ENCODE assay signal across 24 cellular contexts in the genomic region with DNA sequence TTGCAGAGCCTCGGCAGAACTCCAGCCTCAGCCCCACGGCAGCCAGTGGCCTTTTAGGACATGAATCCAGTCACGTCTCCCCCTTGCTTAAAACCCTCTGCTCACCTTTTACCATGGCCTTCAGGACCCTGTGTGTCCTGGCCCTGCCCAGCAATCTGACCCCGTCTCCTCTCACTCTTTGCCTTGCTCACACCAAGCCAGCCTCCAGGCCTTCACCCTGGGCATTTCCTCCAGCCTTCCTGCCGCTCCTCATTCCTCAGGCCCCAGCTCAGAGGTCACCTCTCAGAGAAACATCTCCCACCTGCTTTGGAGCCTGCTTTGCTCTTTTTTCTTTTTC.
DNase-seq lines count a peak whose midpoint lies in the region; ATAC-seq and TF ChIP-seq lines count a peak whose summit lies in the region.
"Had no signal": no experiment of that assay in that cellular context is flagged by ENCODE, and none has a peak within 500 bp of the region (broad histone marks: within the 10 kb centered on the region; RNA-seq: fewer than 3 reads in every experiment).

No MANE protein-coding gene starts in this region.

- DNase-seq in heart left ventricle (no peak), left cardiac atrium (no peak), mesothelial cell of epicardium (ENCODE audit: low spot score in 2 of 2, unreplicated experiment in 2 of 2) (no peak), GM20000 (ENCODE audit: low spot score) (no peak), endothelial cell (ENCODE audit: low spot score) (no peak), Peyer's patch (no peak)
- DNase-seq: activated CD8-positive, alpha-beta memory T cell treated with anti-CD3 and anti-CD28 coated beads for 24 hours; activated naive CD4-positive, alpha-beta T cell; activated T-cell treated with anti-CD3 and anti-CD28 coated beads, Interleukin-2, amount 50 U/mL, for 1 hour; COR-L47; DMS79 treated with DMSO at 0.1 percent for 48 hours; glutamatergic neuron; GOT3; Kasumi-1; naive thymus-derived CD4-positive, alpha-beta T cell; NCI-H510A; PC-3; SJCRH30; stimulated activated CD4-positive, alpha-beta T cell treated with anti-CD3 and anti-CD28 coated beads, Interleukin-1b, Interleukin-23, amount 100 ng/mL, for 48 hours had no signal

- intact Hi-C loops in heart left ventricle (cut with DNase I) (loop anchor here in 1 of 10 donors (10.0 kb wide), 1 partner anchor 132 kb away; no protein-coding TSS in a partner anchor), left cardiac atrium (cut with DNase I) (no loop called here)

- peaks cover 5% of the 10 kb centered on the region for H3K36me3 Mint-ChIP-seq in mesothelial cell of epicardium
- no peaks in the 10 kb centered on the region for H3K36me3 Mint-ChIP-seq in endothelial cell (ENCODE audit: low read depth, unreplicated experiment)

- no peak overlapping the region for H3K4me3 Mint-ChIP-seq in mesothelial cell of epicardium
- no peak overlapping the region for H3K4me3 Mint-ChIP-seq in endothelial cell (ENCODE audit: unreplicated experiment)
- H3K4me3 Mint-ChIP-seq: naive thymus-derived CD4-positive, alpha-beta T cell; T-helper 1 cell treated with Interleukin-12 subunit alpha and Interleukin-12 subunit beta and Interleukin-4 antibody, amounts not matched to agents 30 μg/mL and 1 μg/mL, for 36 hours had no signal

- H3K9ac ChIP-seq in skeletal muscle tissue (ENCODE audit: low read depth in 1 of 3, low read length in 3 of 3): peak overlapping the region; percentile 51 to 76 (median 53)

- H3K27me3 ChIP-seq in heart left ventricle (no peaks in the 10 kb centered on the region), skeletal muscle tissue (ENCODE audit: control insufficient read depth in 3 of 3, insufficient read depth in 3 of 3, low read length in 3 of 3) (no peaks in the 10 kb centered on the region), Peyer's patch (no peaks in the 10 kb centered on the region)
- H3K27me3 ChIP-seq: BE2C, breast epithelium, SJCRH30 had no signal

- no peak for ATAC-seq in heart left ventricle
- no peak for ATAC-seq in left cardiac atrium
- ATAC-seq: PC-3 had no signal

- TF ChIP-seq CTCF in heart left ventricle (IDR thresholded peaks at IDR 0.05) (no peak), mesothelial cell of epicardium (IDR thresholded peaks at IDR 0.05; ENCODE audit: unreplicated experiment) (no peak), GM20000 (IDR thresholded peaks at IDR 0.05; ENCODE audit: extremely low read depth, missing control alignments) (no peak), endothelial cell (IDR thresholded peaks at IDR 0.05; ENCODE audit: unreplicated experiment) (no peak), Peyer's patch (IDR thresholded peaks at IDR 0.05) (no peak)

- no peak for TF ChIP-seq POLR2A in heart left ventricle (IDR thresholded peaks at IDR 0.05)
- TF ChIP-seq POLR2A in Peyer's patch (IDR thresholded peaks at IDR 0.05): no peak

- 25 to 38% (median 33%) methylated on average over 5 of the region's 5 CpGs for WGBS in heart left ventricle, 4 donors

- H3K9me3 Mint-ChIP-seq in mesothelial cell of epicardium (peaks cover 7% of the 10 kb centered on the region), endothelial cell (ENCODE audit: unreplicated experiment) (no peaks in the 10 kb centered on the region)

- H3K27me3 Mint-ChIP-seq in mesothelial cell of epicardium (ENCODE audit: low read depth) (no peaks in the 10 kb centered on the region), endothelial cell (ENCODE audit: unreplicated experiment) (peaks cover 6% of the 10 kb centered on the region)

- peak overlapping the region; percentile 46 to 91 (median 76) for H3K27ac ChIP-seq in heart left ventricle
- peak overlapping the region; percentile 39 for H3K27ac ChIP-seq in cingulate gyrus (ENCODE audit: low read depth, low read length)
- peak overlapping the region; percentile 65 for H3K27ac ChIP-seq in skeletal muscle tissue (ENCODE audit: low read depth, low read length)
- H3K27ac ChIP-seq in Peyer's patch: no peak overlapping the region
- H3K27ac ChIP-seq: breast epithelium, SJCRH30 had no signal

- peaks cover 0 to 7% (median 2%) of the 10 kb centered on the region in 12 donors for H3K9me3 ChIP-seq in heart left ventricle
- H3K9me3 ChIP-seq in skeletal muscle tissue (ENCODE audit: control insufficient read depth in 3 of 3, low read length in 3 of 3): peaks cover 0 to 4% (median 4%) of the 10 kb centered on the region in 3 donors
- H3K9me3 ChIP-seq in Peyer's patch: no peaks in the 10 kb centered on the region
- H3K9me3 ChIP-seq: SJCRH30 had no signal

- peaks cover 0 to 24% (median 11%) of the 10 kb centered on the region in 12 donors for H3K4me1 ChIP-seq in heart left ventricle
- peaks cover 10 to 23% (median 16%) of the 10 kb centered on the region in 3 donors for H3K4me1 ChIP-seq in skeletal muscle tissue (ENCODE audit: control insufficient read depth in 3 of 3, insufficient read depth in 3 of 3, low read length in 3 of 3)
- H3K4me1 ChIP-seq in Peyer's patch: peaks cover 0 to 6% (median 0%) of the 10 kb centered on the region in 4 donors
- H3K4me1 ChIP-seq: breast epithelium had no signal

- peak overlapping the region; percentile 81 for H3K27ac Mint-ChIP-seq in mesothelial cell of epicardium
- H3K27ac Mint-ChIP-seq in endothelial cell (ENCODE audit: unreplicated experiment): no peak overlapping the region
- H3K27ac Mint-ChIP-seq: naive thymus-derived CD4-positive, alpha-beta T cell; T-helper 1 cell treated with Interleukin-12 subunit alpha and Interleukin-12 subunit beta and Interleukin-4 antibody, amounts not matched to agents 30 μg/mL and 1 μg/mL, for 36 hours had no signal

- H3K4me1 Mint-ChIP-seq in mesothelial cell of epicardium (peaks cover 36% of the 10 kb centered on the region), endothelial cell (ENCODE audit: unreplicated experiment) (peaks cover 7% of the 10 kb centered on the region)
- H3K4me1 Mint-ChIP-seq: naive thymus-derived CD4-positive, alpha-beta T cell had no signal

- H3K36me3 ChIP-seq in heart left ventricle: no peaks in the 10 kb centered on the region
- H3K36me3 ChIP-seq in skeletal muscle tissue (ENCODE audit: control insufficient read depth in 3 of 3, insufficient read depth in 3 of 3, low read length in 3 of 3): no peaks in the 10 kb centered on the region
- no peaks in the 10 kb centered on the region for H3K36me3 ChIP-seq in Peyer's patch
- H3K36me3 ChIP-seq: BE2C, breast epithelium, SJCRH30 had no signal

- H3K4me3 ChIP-seq in heart left ventricle: no peak overlapping the region
- no peak overlapping the region for H3K4me3 ChIP-seq in skeletal muscle tissue (ENCODE audit: low read length in 3 of 3)
- H3K4me3 ChIP-seq in Peyer's patch: no peak overlapping the region
- H3K4me3 ChIP-seq: breast epithelium, SJCRH30 had no signal

Comparison
In these comparisons a context has a peak if more than half of its experiments do, and no peak if none do; other contexts are left out.
1. H3K27ac ChIP-seq: peak in heart left ventricle (12 of 12), cingulate gyrus (single experiment) and skeletal muscle tissue (single experiment); none in Peyer's patch (0 of 4).